Comparison of ENCODE assay signal across 26 cellular contexts in genomic region chr12:31865023-31865422, GRCh38.
"Had no signal": no experiment of that assay in that cellular context is flagged by ENCODE, and none has a peak within 500 bp of the region (broad histone marks: within the 10 kb centered on the region; RNA-seq: fewer than 3 reads in every experiment).

No MANE protein-coding gene starts in this region.

- H3K36me3 ChIP-seq: lower lobe of right lung, stomach, thyroid gland, transverse colon, upper lobe of left lung had no signal

- H3K27me3 Mint-ChIP-seq: naive thymus-derived CD8-positive, alpha-beta T cell; stimulated activated naive B cell treated with anti-CD40 and anti-IgM and Interleukin-4, amounts not matched to agents 10 μg/mL and 1 μg/mL and 100 μg/mL, for 72 hours had no signal

- H3K4me1 Mint-ChIP-seq: neural crest cell had no signal

- H3K27ac Mint-ChIP-seq: naive thymus-derived CD8-positive, alpha-beta T cell; nephron; stimulated activated naive B cell treated with anti-CD40 and anti-IgM and Interleukin-4, amounts not matched to agents 10 μg/mL and 1 μg/mL and 100 μg/mL, for 72 hours had no signal

- H3K27ac ChIP-seq: lower lobe of right lung, parathyroid adenoma, psoas muscle, skin epidermis, stomach, testis, thyroid gland, transverse colon, upper lobe of left lung had no signal

- H3K27me3 ChIP-seq: stomach, testis, thyroid gland, transverse colon, upper lobe of left lung had no signal

- ATAC-seq: left colon; lower lobe of right lung; naive thymus-derived CD8-positive, alpha-beta T cell; psoas muscle; sciatic nerve; stimulated activated naive B cell treated with anti-CD40 and anti-IgM and Interleukin-4, amounts not matched to agents 10 μg/mL and 1 μg/mL and 100 μg/mL, for 72 hours; stimulated activated naive CD8-positive, alpha-beta T cell treated with anti-CD3 and anti-CD28 coated beads, Interleukin-15, Interleukin-2, amounts not matched to agents 100 U/mL and 50 U/mL, for 24 hours had no signal

- H3K4me3 ChIP-seq: lower lobe of right lung, psoas muscle, skin epidermis, stomach, testis, thyroid gland, transverse colon, upper lobe of left lung had no signal

- H3K4me3 Mint-ChIP-seq: naive thymus-derived CD8-positive, alpha-beta T cell; nephron; neural crest cell; stimulated activated naive B cell treated with anti-CD40 and anti-IgM and Interleukin-4, amounts not matched to agents 10 μg/mL and 1 μg/mL and 100 μg/mL, for 72 hours had no signal

- H3K4me1 ChIP-seq: psoas muscle, stomach, testis, thyroid gland, transverse colon had no signal

- H3K9me3 ChIP-seq: lower lobe of right lung, psoas muscle, stomach, testis, thyroid gland, transverse colon, upper lobe of left lung had no signal

- DNase-seq: glutamatergic neuron; hippocampal formation; kidney glomerular epithelial cell; left colon; lower lobe of right lung; mammary epithelial cell; mesenchymal stem cell; naive thymus-derived CD8-positive, alpha-beta T cell; nucleus accumbens; psoas muscle; stimulated activated CD4-positive, alpha-beta T cell treated with anti-CD3 and anti-CD28 coated beads, Interleukin-12 subunit alpha, Interleukin-12 subunit beta, amount 100 ng/mL, for 4 hours; stimulated activated CD4-positive, alpha-beta T cell treated with anti-CD3 and anti-CD28 coated beads, Interleukin-15, amount 100 ng/mL, for 24 hours; stimulated activated CD4-positive, alpha-beta T cell treated with anti-CD3 and anti-CD28 coated beads, Interleukin-2, amount 100 ng/mL, for 24 hours; stimulated activated CD4-positive, alpha-beta T cell treated with anti-CD3 and anti-CD28 coated beads, Interleukin-4, amount 100 ng/mL, for 1 hour; stimulated activated naive B cell treated with anti-CD40 and anti-IgM and Interleukin-4, amounts not matched to agents 10 μg/mL and 1 μg/mL and 100 μg/mL, for 72 hours; stimulated activated naive CD8-positive, alpha-beta T cell treated with anti-CD3 and anti-CD28 coated beads, Interleukin-15, Interleukin-2, amounts not matched to agents 100 U/mL and 50 U/mL, for 24 hours; stomach; testis; thyroid gland; transverse colon; upper lobe of left lung had no signal
